Comparison of ENCODE assay signal across 1 cellular context in genomic region chr22:36865346-36865745, GRCh38.
TF ChIP-seq lines count a peak whose summit lies in the region.

No MANE protein-coding gene starts in this region.

TF ChIP-seq in HepG2, 621 proteins besides CTCF, POLR2A, EP300 and RAD21:
- TF ChIP-seq ZNF20 (CRISPR knock-in tag; IDR thresholded peaks at IDR 0.05) (no peak), MED8 (CRISPR knock-in tag; IDR thresholded peaks at IDR 0.05; ENCODE audit: insufficient replicate concordance) (no peak), MIER2 (CRISPR knock-in tag; IDR thresholded peaks at IDR 0.05) (peak; percentile 89), SETDB1 (CRISPR knock-in tag; IDR thresholded peaks at IDR 0.05; ENCODE audit: borderline replicate concordance) (no peak), ZNF407 (CRISPR knock-in tag; IDR thresholded peaks at IDR 0.05; ENCODE audit: not compliant biosample characterization) (no peak), SNAPC5 (CRISPR knock-in tag; IDR thresholded peaks at IDR 0.05; ENCODE audit: borderline replicate concordance) (no peak), RARA (CRISPR knock-in tag; IDR thresholded peaks at IDR 0.05) (no peak), MTERF4 (CRISPR knock-in tag; IDR thresholded peaks at IDR 0.05) (no peak), REST (IDR thresholded peaks at IDR 0.05; ENCODE audit: borderline replicate concordance in 1 of 2, low read depth in 1 of 2, low read length in 2 of 2) (peak; percentile 69 to 90), ZNF274 (CRISPR knock-in tag; IDR thresholded peaks at IDR 0.05) (no peak), HNRNPLL (IDR thresholded peaks at IDR 0.05; ENCODE audit: low read depth, low read length, poor library complexity, severe bottlenecking) (no peak)
